In the genomic region with DNA sequence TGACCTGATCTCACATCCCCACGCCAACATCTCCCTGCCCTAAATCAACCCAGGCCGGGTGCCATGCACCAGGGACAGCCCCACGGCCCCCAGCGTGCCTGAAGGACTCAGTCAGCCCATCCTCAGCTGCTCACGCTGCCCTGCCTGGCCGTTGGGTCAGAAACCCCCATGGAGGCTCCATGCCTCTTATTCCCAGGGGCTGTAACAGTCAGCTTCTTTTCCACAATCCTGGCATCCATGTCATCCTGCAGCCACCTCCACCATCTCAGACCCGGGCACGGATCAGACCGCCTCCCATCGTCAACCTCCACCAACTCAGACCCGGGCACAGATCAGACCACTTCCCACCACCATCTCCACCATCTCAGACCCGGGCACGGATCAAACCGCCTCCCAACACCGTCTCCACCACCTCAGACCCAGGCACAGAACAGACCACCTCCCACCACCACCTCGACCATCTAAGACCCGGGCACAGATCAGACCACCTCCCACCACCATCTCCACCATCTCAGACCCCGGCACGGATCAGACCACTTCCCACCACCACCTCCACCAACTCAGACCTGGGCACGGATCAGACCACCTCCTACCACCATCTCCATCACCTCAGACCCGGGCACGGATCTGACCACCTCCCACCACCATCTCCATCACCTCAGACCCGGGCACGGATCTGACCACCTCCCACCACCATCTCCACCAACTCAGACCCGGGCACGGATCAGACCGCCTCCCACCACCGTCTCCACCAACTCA, we compare ENCODE assay signal across 1 cellular context.
TF ChIP-seq lines count a peak whose summit lies in the region.

No MANE protein-coding gene starts in this region.

TF ChIP-seq in WTC11, 78 proteins besides CTCF, POLR2A, EP300 and RAD21:
- TF ChIP-seq, protein P1, sequence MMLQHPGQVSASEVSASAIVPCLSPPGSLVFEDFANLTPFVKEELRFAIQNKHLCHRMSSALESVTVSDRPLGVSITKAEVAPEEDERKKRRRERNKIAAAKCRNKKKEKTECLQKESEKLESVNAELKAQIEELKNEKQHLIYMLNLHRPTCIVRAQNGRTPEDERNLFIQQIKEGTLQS (CRISPR knock-in tag; conservative IDR thresholded peaks at IDR 0.05) = no peak
- TF ChIP-seq ZNF423 (CRISPR knock-in tag; IDR thresholded peaks at IDR 0.05) = no peak
- no peak for TF ChIP-seq IRF2 (CRISPR knock-in tag; IDR thresholded peaks at IDR 0.05; ENCODE audit: borderline replicate concordance, low read depth)
